In genomic region chr12:112178796-112179195, GRCh38 we compare ENCODE assay signal across 22 cellular contexts.
"Had no signal": no experiment of that assay in that cellular context is flagged by ENCODE, and none has a peak within 500 bp of the region (broad histone marks: within the 10 kb centered on the region; RNA-seq: fewer than 3 reads in every experiment).

No MANE protein-coding gene starts in this region.

- FAIRE-seq: small intestine had no signal

- ATAC-seq: activated CD4-positive, alpha-beta T cell treated with anti-CD3 and anti-CD28 coated beads for 36 hours; activated CD8-positive, alpha-beta T cell treated with anti-CD3 and anti-CD28 coated beads, Interleukin-2, amount 10 ng/mL, durations not matched to agents 7 days and 5 days; activated naive CD8-positive, alpha-beta T cell treated with anti-CD3 and anti-CD28 coated beads, Interleukin-2, amount 50 U/mL, for 24 hours; foreskin keratinocyte; heart right ventricle; left ventricle myocardium superior; stimulated activated effector memory CD8-positive, alpha-beta T cell treated with anti-CD3 and anti-CD28 coated beads, Interleukin-12 subunit alpha, Interleukin-12 subunit beta, amount 100 ng/mL, for 72 hours; upper lobe of right lung had no signal

- H3K27me3 ChIP-seq: esophagus muscularis mucosa, foreskin keratinocyte, heart right ventricle, right lobe of liver, stomach, suprapubic skin, tibial artery, upper lobe of right lung had no signal

- H3K4me1 ChIP-seq: foreskin keratinocyte, heart right ventricle, parathyroid adenoma, right lobe of liver, stomach, suprapubic skin, upper lobe of right lung had no signal

- H3K9ac ChIP-seq: parathyroid adenoma had no signal

- H2AFZ ChIP-seq: parathyroid adenoma had no signal

- H3K9me3 ChIP-seq: esophagus muscularis mucosa, heart right ventricle, right lobe of liver, stomach, suprapubic skin, tibial artery, upper lobe of right lung had no signal

- DNase-seq: activated CD4-positive, alpha-beta T cell treated with anti-CD3 and anti-CD28 coated beads for 36 hours; activated CD4-positive, CD25-positive, alpha-beta regulatory T cell; activated CD8-positive, alpha-beta T cell treated with anti-CD3 and anti-CD28 coated beads, Interleukin-2, amount 10 ng/mL, durations not matched to agents 7 days and 5 days; activated naive CD8-positive, alpha-beta T cell treated with anti-CD3 and anti-CD28 coated beads, Interleukin-2, amount 50 U/mL, for 24 hours; amygdala; central memory CD4-positive, alpha-beta T cell; foreskin keratinocyte; heart right ventricle; left ventricle myocardium superior; mammary epithelial cell; naive B cell; occipital lobe; right lobe of liver; small intestine; stimulated activated CD4-positive, alpha-beta T cell treated with anti-CD3 and anti-CD28 coated beads, Interleukin-4, amount 100 ng/mL, for 24 hours; stomach; upper lobe of right lung had no signal

- H3K27ac ChIP-seq: esophagus muscularis mucosa, foreskin keratinocyte, heart right ventricle, parathyroid adenoma, right lobe of liver, stomach, suprapubic skin, tibial artery, upper lobe of right lung had no signal

- H3K4me3 ChIP-seq: esophagus muscularis mucosa, heart right ventricle, right lobe of liver, stomach, suprapubic skin, tibial artery, upper lobe of right lung had no signal
